3 cellular contexts compared by ENCODE assay signal in the genomic region with DNA sequence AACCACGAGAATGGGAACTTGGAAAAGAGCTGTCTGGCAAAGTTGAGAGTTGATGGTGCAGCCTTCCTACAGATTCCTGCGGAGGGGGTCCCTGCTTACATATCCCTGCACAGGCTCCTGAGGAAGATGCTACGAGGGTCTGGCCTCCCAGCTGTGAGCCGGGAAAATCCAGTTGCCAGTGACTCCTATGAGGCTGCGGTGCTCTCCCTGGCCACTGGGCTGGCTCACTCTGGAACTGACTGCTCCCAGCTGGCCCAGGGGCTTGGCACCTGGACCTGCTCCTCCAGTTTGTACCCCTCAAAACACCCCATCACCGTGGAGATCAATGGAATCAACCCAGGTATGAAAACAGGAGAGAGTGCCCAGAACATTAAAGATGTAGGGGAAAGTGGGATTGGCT. TPM values are rescaled to one million over a fixed set of nuclear protein-coding genes. Genes with fewer than 3 reads are reported as not detected.
"Had no signal": no experiment of that assay in that cellular context is flagged by ENCODE, and none has a peak within 500 bp of the region (broad histone marks: within the 10 kb centered on the region; RNA-seq: fewer than 3 reads in every experiment).

No MANE protein-coding gene starts in this region.

RNA-seq across cellular contexts. Expression of gene CTAGE6, which starts 37.2 kb away (rescaled TPM):
- total RNA-seq: HT-29, HT1080 had no signal
- polyA plus RNA-seq: IgD-negative memory B cell had no signal
